In the genomic region with DNA sequence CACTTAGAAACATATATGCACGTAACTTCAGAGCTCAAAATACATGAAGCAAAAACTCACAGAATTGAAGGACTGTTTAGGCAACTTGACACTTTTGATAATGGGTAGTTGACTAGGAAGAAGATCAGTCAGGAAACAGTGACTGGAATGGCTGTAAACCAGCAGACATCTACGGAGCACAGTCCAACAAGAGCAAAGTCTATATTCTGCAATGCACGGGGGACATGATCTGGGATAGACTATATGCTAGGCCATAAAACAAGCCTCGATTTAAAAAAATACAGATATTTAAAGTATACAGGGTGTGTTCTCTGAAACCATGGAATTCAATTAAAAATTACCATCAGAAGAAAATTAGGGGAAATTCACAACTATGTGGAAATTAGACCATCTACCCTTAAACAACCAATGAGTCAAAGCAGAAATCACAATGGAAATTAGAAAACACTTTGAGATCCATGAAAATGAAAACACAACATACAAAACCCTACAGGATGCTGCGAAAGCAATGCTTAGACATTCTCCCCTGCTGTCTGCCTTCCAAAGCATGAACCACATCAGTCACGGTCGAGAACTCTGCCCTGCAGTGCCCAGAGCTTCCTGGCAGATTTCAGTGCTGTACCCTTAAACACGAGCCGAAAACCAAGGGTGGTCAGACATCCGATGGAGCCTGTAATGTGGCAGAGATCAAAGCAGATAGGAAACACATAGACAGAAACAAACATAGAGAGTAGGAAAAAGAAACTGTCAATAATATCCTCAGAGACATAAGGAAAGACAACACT, we compare ENCODE assay signal across 1 cellular context.
TF ChIP-seq lines count a peak whose summit lies in the region.

No MANE protein-coding gene starts in this region.

TF ChIP-seq in H1, 55 proteins besides CTCF, POLR2A, EP300 and RAD21:
- TF ChIP-seq TAF1 (IDR thresholded peaks at IDR 0.05; ENCODE audit: low read depth, low read length) (no peak), RBBP5 (IDR thresholded peaks at IDR 0.05; ENCODE audit: borderline replicate concordance, low read depth, low read length) (no peak), KDM4A (IDR thresholded peaks at IDR 0.05; ENCODE audit: low read depth, low read length, severe bottlenecking) (no peak), JUN (IDR thresholded peaks at IDR 0.05; ENCODE audit: low read depth, low read length) (no peak), NANOG (IDR thresholded peaks at IDR 0.05; ENCODE audit: insufficient read depth, low read depth, low read length, poor library complexity, severe bottlenecking) (no peak), SP2 (IDR thresholded peaks at IDR 0.05; ENCODE audit: low read length) (no peak), MAFK (IDR thresholded peaks at IDR 0.05; ENCODE audit: low read depth, low read length) (no peak), RFX5 (IDR thresholded peaks at IDR 0.05; ENCODE audit: borderline replicate concordance, low read depth, low read length) (no peak), YY1 (IDR thresholded peaks at IDR 0.05; ENCODE audit: low read depth, low read length) (no peak), NRF1 (IDR thresholded peaks at IDR 0.05; ENCODE audit: low read depth, low read length) (no peak), EZH2 (IDR thresholded peaks at IDR 0.05; ENCODE audit: low read depth, low read length, severe bottlenecking) (no peak), HDAC6 (IDR thresholded peaks at IDR 0.05; ENCODE audit: low read depth, low read length) (no peak), PHF8 (conservative IDR thresholded peaks at IDR 0.05; ENCODE audit: low read depth, low read length) (no peak), BACH1 (IDR thresholded peaks at IDR 0.05; ENCODE audit: low read length) (no peak), CBX5 (IDR thresholded peaks at IDR 0.05; ENCODE audit: low read depth, low read length) (no peak), POU5F1 (IDR thresholded peaks at IDR 0.05; ENCODE audit: low read depth, low read length) (no peak), TAF7 (optimal IDR thresholded peaks at IDR 0.05; ENCODE audit: borderline replicate concordance, low read depth, low read length) (no peak), JUND (IDR thresholded peaks at IDR 0.05; ENCODE audit: low read length) (no peak)
- TF ChIP-seq, protein P1, sequence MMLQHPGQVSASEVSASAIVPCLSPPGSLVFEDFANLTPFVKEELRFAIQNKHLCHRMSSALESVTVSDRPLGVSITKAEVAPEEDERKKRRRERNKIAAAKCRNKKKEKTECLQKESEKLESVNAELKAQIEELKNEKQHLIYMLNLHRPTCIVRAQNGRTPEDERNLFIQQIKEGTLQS (IDR thresholded peaks at IDR 0.05; ENCODE audit: insufficient read depth, low read depth, low read length) = no peak
TF ChIP-seq in H1: peak in this region for 0.
